ENCODE assay signal across 21 cellular contexts in genomic region chr21:15247613-15248012, GRCh38.
"Had no signal": no experiment of that assay in that cellular context is flagged by ENCODE, and none has a peak within 500 bp of the region (broad histone marks: within the 10 kb centered on the region; RNA-seq: fewer than 3 reads in every experiment).

No MANE protein-coding gene starts in this region.

- H3K4me1 ChIP-seq: colonic mucosa, gastrocnemius medialis, lower lobe of right lung, pancreas, right atrium auricular region, upper lobe of left lung had no signal

- H3K27me3 ChIP-seq: colonic mucosa, esophagus muscularis mucosa, gastrocnemius medialis, neutrophil, pancreas, right atrium auricular region, tibial nerve, upper lobe of left lung had no signal

- DNase-seq: colonic mucosa; effector CD8-positive, alpha-beta T cell; endodermal cell; gastrocnemius medialis; head of caudate nucleus; left ventricle myocardium superior; lower lobe of right lung; natural killer cell; pancreas; stimulated activated CD4-positive, alpha-beta T cell treated with anti-CD3 and anti-CD28 coated beads, Interleukin-2, amount 100 ng/mL, for 24 hours; stimulated activated CD4-positive, alpha-beta T cell treated with anti-CD3 and anti-CD28 coated beads, Interleukin-4, amount 100 ng/mL, for 24 hours; stimulated activated naive CD8-positive, alpha-beta T cell treated with anti-CD3 and anti-CD28 coated beads, Interleukin-15, Interleukin-2, amounts not matched to agents 100 U/mL and 50 U/mL, for 24 hours; upper lobe of left lung had no signal

- ATAC-seq: gastrocnemius medialis; left ventricle myocardium superior; lower lobe of right lung; natural killer cell; pancreas; sciatic nerve; stimulated activated effector memory CD8-positive, alpha-beta T cell treated with anti-CD3 and anti-CD28 coated beads, Interleukin-12 subunit alpha, Interleukin-12 subunit beta, amount 100 ng/mL, for 72 hours; stimulated activated naive CD8-positive, alpha-beta T cell treated with anti-CD3 and anti-CD28 coated beads, Interleukin-15, Interleukin-2, amounts not matched to agents 100 U/mL and 50 U/mL, for 24 hours had no signal

- H3K9me3 ChIP-seq: colonic mucosa, esophagus muscularis mucosa, gastrocnemius medialis, lower lobe of right lung, neutrophil, pancreas, right atrium auricular region, thoracic aorta, tibial nerve, upper lobe of left lung had no signal

- FAIRE-seq: pancreas, urothelium cell line had no signal

- H3K4me3 ChIP-seq: colonic mucosa, esophagus muscularis mucosa, gastrocnemius medialis, lower lobe of right lung, pancreas, right atrium auricular region, thoracic aorta, tibial nerve, upper lobe of left lung had no signal

- H3K27ac ChIP-seq: colonic mucosa, esophagus muscularis mucosa, gastrocnemius medialis, lower lobe of right lung, neutrophil, pancreas, right atrium auricular region, thoracic aorta, tibial nerve, upper lobe of left lung had no signal

- H3K36me3 ChIP-seq: colonic mucosa, esophagus muscularis mucosa, gastrocnemius medialis, lower lobe of right lung, neutrophil, pancreas, right atrium auricular region, thoracic aorta, tibial nerve, upper lobe of left lung had no signal
